17 cellular contexts compared by ENCODE assay signal in the genomic region with DNA sequence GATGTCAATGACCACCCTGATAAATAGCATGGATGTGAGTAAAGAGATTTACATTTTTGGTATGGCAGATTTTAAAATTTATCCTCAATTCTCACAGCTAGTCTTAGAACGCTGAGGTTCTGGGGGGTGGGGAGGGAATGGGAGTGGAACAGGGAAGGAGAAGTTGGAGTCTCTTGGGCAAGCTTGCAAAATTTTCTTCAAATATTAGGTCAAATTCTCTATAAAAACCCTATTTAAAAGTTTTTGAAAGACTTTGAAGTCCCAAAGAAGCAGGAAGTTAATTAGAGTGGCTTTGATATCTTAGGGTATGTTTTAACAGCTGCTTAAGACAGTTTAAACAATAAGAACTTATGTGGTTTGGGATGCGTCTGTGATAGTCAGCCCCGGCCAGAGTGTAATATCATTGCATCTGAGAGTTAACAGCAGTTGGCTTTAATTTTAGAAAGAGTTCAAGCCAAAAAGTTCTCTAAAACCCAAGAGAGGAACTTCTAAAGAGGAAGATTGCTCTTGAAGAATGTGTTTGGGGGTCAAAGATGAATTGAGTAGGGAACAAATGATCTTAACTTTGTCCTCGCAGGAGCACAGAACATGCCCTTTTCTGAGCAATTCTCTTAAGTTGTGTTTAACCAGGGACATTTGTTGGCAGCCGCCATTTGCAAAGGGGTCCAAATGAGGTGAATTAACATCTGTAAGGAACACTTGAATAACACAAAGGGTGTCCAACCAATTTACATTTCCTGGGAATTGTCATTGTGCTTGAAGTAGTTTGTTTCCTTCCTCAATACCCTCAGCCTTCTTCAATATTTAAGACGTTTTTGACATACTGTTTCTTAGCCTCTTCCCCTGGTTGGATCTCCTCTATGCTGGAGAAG.
DNase-seq lines count a peak whose midpoint lies in the region; ATAC-seq and TF ChIP-seq lines count a peak whose summit lies in the region.
"Had no signal": no experiment of that assay in that cellular context is flagged by ENCODE, and none has a peak within 500 bp of the region (broad histone marks: within the 10 kb centered on the region; RNA-seq: fewer than 3 reads in every experiment).

No MANE protein-coding gene starts in this region.

- peak; percentile 33 for ATAC-seq in Right ventricle myocardium inferior
- ATAC-seq in HG02798 (IDR thresholded peaks at IDR 0.05; ENCODE audit: poor library complexity, unreplicated experiment), result no peak
- ATAC-seq: HCT116, K562 had no signal

- in situ Hi-C loops in brain microvascular endothelial cell (cut with HindIII; ENCODE audit: low pct_ligation_motif_present, low sequenced_read_pairs), result no loop called here

- H3K9me3 ChIP-seq in vagina, result no peaks in the 10 kb centered on the region
- H3K9me3 ChIP-seq: testis had no signal

- peaks cover 31% of the 10 kb centered on the region for H3K4me1 Mint-ChIP-seq in mesothelial cell of epicardium

- no peak for TF ChIP-seq POLR2A in vagina (IDR thresholded peaks at IDR 0.05)

- H3K9me3 Mint-ChIP-seq in mesothelial cell of epicardium, result no peaks in the 10 kb centered on the region

- TF ChIP-seq CTCF in brain microvascular endothelial cell (IDR thresholded peaks at IDR 0.05; ENCODE audit: low read depth, low read length, missing control alignments) (no peak), mesothelial cell of epicardium (IDR thresholded peaks at IDR 0.05; ENCODE audit: unreplicated experiment) (no peak), vagina (IDR thresholded peaks at IDR 0.05) (no peak)

- H3K36me3 ChIP-seq in brain microvascular endothelial cell (replicated peaks), result no peaks in the 10 kb centered on the region
- H3K36me3 ChIP-seq in vagina, result no peaks in the 10 kb centered on the region

- H3K4me3 ChIP-seq in brain microvascular endothelial cell (ENCODE audit: low read depth, low read length) (no peak overlapping the region), vagina (no peak overlapping the region)
- H3K4me3 ChIP-seq: K562, testis had no signal

- H3K27me3 ChIP-seq in brain microvascular endothelial cell (replicated peaks) (no peaks in the 10 kb centered on the region), vagina (no peaks in the 10 kb centered on the region)
- H3K27me3 ChIP-seq: testis had no signal

- H3K27ac ChIP-seq in brain microvascular endothelial cell, result peak overlapping the region; percentile 62
- peak overlapping the region; percentile 49 for H3K27ac ChIP-seq in vagina
- H3K27ac ChIP-seq: RWPE1 had no signal

- DNase-seq in Right ventricle myocardium inferior (ENCODE audit: missing footprints) (no peak), cardiac septum (ENCODE audit: low spot score) (no peak), brain microvascular endothelial cell (no peak), mesothelial cell of epicardium (ENCODE audit: low spot score in 2 of 2, unreplicated experiment in 2 of 2) (no peak), vagina (ENCODE audit: extremely low spot score in 2 of 2) (no peak), NCI-H524 treated with DMSO at 0.1 percent for 48 hours (lab: John Stamatoyannopoulos, UW) (no peak), H4 (ENCODE audit: low spot score) (no peak)
- DNase-seq: activated T-cell treated with anti-CD3 and anti-CD28 coated beads, Interleukin-2, amount 50 U/mL, for 1 hour; amniotic stem cell; DMS153; effector memory CD4-positive, alpha-beta T cell; NCI-H226; testis had no signal

- H3K36me3 Mint-ChIP-seq in mesothelial cell of epicardium, result no peaks in the 10 kb centered on the region

- H3K4me1 ChIP-seq in vagina, result peaks cover 31% of the 10 kb centered on the region

- no peaks in the 10 kb centered on the region for H3K27me3 Mint-ChIP-seq in mesothelial cell of epicardium (ENCODE audit: low read depth)

- H3K4me3 Mint-ChIP-seq in mesothelial cell of epicardium, result no peak overlapping the region

- peak overlapping the region; percentile 75 for H3K27ac Mint-ChIP-seq in mesothelial cell of epicardium

- intact Hi-C loops in Right ventricle myocardium inferior (cut with DNase I) (loop anchor here (10.0 kb wide), 1 partner anchor 199 kb away; no protein-coding TSS in a partner anchor), cardiac septum (cut with DNase I) (loop anchor here (10.0 kb wide), 1 partner anchor 209 kb away; no protein-coding TSS in a partner anchor), vagina (cut with DNase I) (no loop called here)
